22 cellular contexts compared by ENCODE assay signal in the genomic region with DNA sequence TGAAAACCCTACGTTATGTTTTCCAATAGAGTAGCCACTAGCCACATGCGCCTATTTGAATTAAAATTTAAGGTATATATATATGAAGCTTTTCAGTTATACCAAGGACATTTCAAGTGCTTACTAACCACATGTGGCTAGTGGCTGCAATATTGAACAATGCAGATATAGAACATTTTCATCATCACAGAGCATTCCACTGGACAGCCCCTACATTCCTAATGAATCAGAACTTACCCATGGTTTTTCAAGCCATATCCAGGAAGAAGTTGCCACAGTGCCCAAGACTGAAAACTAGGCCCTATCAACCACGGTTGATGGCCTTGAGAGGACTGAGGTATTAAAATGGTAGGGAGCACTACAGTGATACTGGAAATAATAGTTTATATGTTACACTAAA. TPM values are rescaled to one million over a fixed set of nuclear protein-coding genes. Genes with fewer than 3 reads are reported as not detected.
DNase-seq lines count a peak whose midpoint lies in the region; ATAC-seq lines count a peak whose summit lies in the region.
"Had no signal": no experiment of that assay in that cellular context is flagged by ENCODE, and none has a peak within 500 bp of the region (broad histone marks: within the 10 kb centered on the region; RNA-seq: fewer than 3 reads in every experiment).

No MANE protein-coding gene starts in this region.

- H3K9me3 ChIP-seq in skeletal muscle satellite cell (replicated peaks; ENCODE audit: low read length) = no peaks in the 10 kb centered on the region
- H3K9me3 ChIP-seq: heart left ventricle, left ventricle myocardium inferior, prostate gland, tibial artery had no signal

- H3K4me2 ChIP-seq in skeletal muscle satellite cell (ENCODE audit: low read length) = no peak overlapping the region

- DNase-seq in HT1080 (ENCODE audit: low read depth) = peak; percentile 24
- peak; percentile 47 for DNase-seq in fibroblast of gingiva (ENCODE audit: low read depth)
- DNase-seq in NCI-H2081 (lab: John Stamatoyannopoulos, UW) = no peak
- DNase-seq in OCI-M1 (lab: John Stamatoyannopoulos, UW) = no peak
- DNase-seq: activated CD8-positive, alpha-beta memory T cell treated with anti-CD3 and anti-CD28 coated beads, Interleukin-2, amount 50 U/mL, for 48 hours; AML-193; DMS79 treated with DMSO at 0.1 percent for 48 hours; effector CD4-positive, alpha-beta T cell; H7; heart left ventricle; left ventricle myocardium inferior; NCI-H1092 treated with DMSO at 0.1 percent for 48 hours; NCI-H2081 treated with DMSO at 0.1 percent for 48 hours; NCI-H510A; stimulated activated CD4-positive, alpha-beta T cell treated with anti-CD3 and anti-CD28 coated beads, Interleukin-4, amount 100 ng/mL, for 1 hour; tibial artery had no signal

- no peak overlapping the region for H3K4me3 ChIP-seq in skeletal muscle satellite cell (ENCODE audit: low read length)
- H3K4me3 ChIP-seq: heart left ventricle, left ventricle myocardium inferior, prostate gland, SK-N-MC, tibial artery had no signal

- ATAC-seq in GM19455 (IDR thresholded peaks at IDR 0.05; ENCODE audit: unreplicated experiment) = peak; percentile 8
- no peak for ATAC-seq in GM21367 (IDR thresholded peaks at IDR 0.05; ENCODE audit: unreplicated experiment)
- ATAC-seq: esophagus mucosa, heart left ventricle had no signal

- no peaks in the 10 kb centered on the region for H3K27me3 ChIP-seq in skeletal muscle satellite cell (ENCODE audit: control insufficient read depth, insufficient read depth, low read length)
- H3K27me3 ChIP-seq: heart left ventricle, tibial artery had no signal

- H3K36me3 ChIP-seq in skeletal muscle satellite cell (ENCODE audit: insufficient read depth, low read length) = peaks cover 5% of the 10 kb centered on the region
- H3K36me3 ChIP-seq: prostate gland had no signal

- peaks cover 16% of the 10 kb centered on the region for H3K4me1 ChIP-seq in skeletal muscle satellite cell (ENCODE audit: control insufficient read depth, insufficient read depth, low read length)
- H3K4me1 ChIP-seq: heart left ventricle, left ventricle myocardium inferior, prostate gland, tibial artery had no signal

- peak overlapping the region; percentile 4 for H3K9ac ChIP-seq in skeletal muscle satellite cell (ENCODE audit: low read depth, low read length)

RNA-seq across cellular contexts. Expression of a gene that starts 29.7 kb away (rescaled TPM):
- 3.0 and 4.4 TPM in 2 replicates for total RNA-seq in HT1080 (2014; rRNA removed; shearing (Covaris generic))
- polyA plus RNA-seq in HT1080 (2015; cell fraction: cytosol; rRNA removed) = 4.7 and 6.1 TPM in 2 replicates
- polyA plus RNA-seq in HT1080 (2015; cell fraction: nucleus; rRNA removed) = 6.6 and 8.7 TPM in 2 replicates
- total RNA-seq in skeletal muscle satellite cell (2012; rRNA removed) = 5.8 and 6.8 TPM in 2 replicates

RNA-seq across cellular contexts. Expression of a gene that starts 37.7 kb away (rescaled TPM):
- total RNA-seq in HT1080 (2014; rRNA removed; shearing (Covaris generic)) = 16.5 and 21.8 TPM in 2 replicates
- polyA plus RNA-seq in HT1080 (2015; cell fraction: cytosol; rRNA removed) = 23.9 and 32.7 TPM in 2 replicates
- 34.8 and 37.4 TPM in 2 replicates for polyA plus RNA-seq in HT1080 (2015; cell fraction: nucleus; rRNA removed)
- 27.7 and 38.5 TPM in 2 replicates for total RNA-seq in skeletal muscle satellite cell (2012; rRNA removed)

Comparison
In these comparisons a context has a peak if more than half of its experiments do, and no peak if none do; other contexts are left out.
1. DNase-seq: peak in HT1080 (single experiment) and fibroblast of gingiva (single experiment); none in NCI-H2081 (0 of 2) and OCI-M1 (single experiment).